15 cellular contexts compared by ENCODE assay signal in the genomic region with DNA sequence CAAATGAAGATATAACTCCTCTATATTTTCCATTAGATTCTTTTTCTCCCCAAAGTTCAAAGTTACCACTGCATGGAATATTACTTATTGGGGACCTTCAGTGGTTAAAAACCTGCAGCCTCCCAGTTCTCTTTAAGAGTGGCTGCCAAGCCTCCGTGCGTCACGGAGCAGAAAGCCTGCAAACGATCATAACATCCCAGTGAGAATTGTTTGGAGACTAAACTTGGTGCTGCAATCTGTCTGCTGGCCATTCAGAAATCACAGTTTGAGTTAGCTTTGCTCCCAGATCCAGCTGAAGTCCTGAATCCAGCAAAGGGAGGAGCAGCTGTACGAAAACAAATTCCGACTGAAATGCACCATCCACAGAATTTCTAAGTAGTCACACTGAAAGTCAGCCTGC.
DNase-seq lines count a peak whose midpoint lies in the region; ATAC-seq, FAIRE-seq and TF ChIP-seq lines count a peak whose summit lies in the region.
"Had no signal": no experiment of that assay in that cellular context is flagged by ENCODE, and none has a peak within 500 bp of the region (broad histone marks: within the 10 kb centered on the region; RNA-seq: fewer than 3 reads in every experiment).

No MANE protein-coding gene starts in this region.

- DNase-seq in HepG2 (ENCODE audit: low spot score) (no peak), heart left ventricle (peak in 4 of 5 donors; percentile 67 to 79 (median 71)), nephron progenitor cell (no peak), aorta (no peak), SKM-1 treated with dmso at 0.1 percent for 144 hours (lab: John Stamatoyannopoulos, UW; ENCODE audit: unreplicated experiment) (no peak), mesenteric fat pad (ENCODE audit: low spot score) (no peak)
- DNase-seq in activated CD4-positive, alpha-beta T cell treated with anti-CD3 and anti-CD28 coated beads for 4 hours = no peak
- DNase-seq: 8988T; CD4-positive, CD25-positive, alpha-beta regulatory T cell; NCI-H1436 treated with DMSO at 0.1 percent for 48 hours; NCI-H446 had no signal

- TF ChIP-seq RAD21 in liver (IDR thresholded peaks at IDR 0.05) = no peak
- TF ChIP-seq RAD21 in HepG2 (CRISPR knock-in tag; IDR thresholded peaks at IDR 0.05) = no peak

- H3K4me1 Mint-ChIP-seq in nephron progenitor cell = peaks cover 61% of the 10 kb centered on the region
- H3K4me1 Mint-ChIP-seq: CD4-positive, CD25-positive, alpha-beta regulatory T cell had no signal

- TF ChIP-seq EP300 in HepG2 (IDR thresholded peaks at IDR 0.05; ENCODE audit: low read depth in 2 of 2, low read length in 2 of 2) (no peak), HepG2 (CRISPR knock-in tag; IDR thresholded peaks at IDR 0.05; ENCODE audit: borderline replicate concordance) (no peak)

- H3K27me3 ChIP-seq in liver (ENCODE audit: control insufficient read depth in 4 of 4, insufficient read depth in 4 of 4, low read length in 3 of 4) (peaks cover 0 to 2% (median 1%) of the 10 kb centered on the region in 4 donors), HepG2 (ENCODE audit: control insufficient read depth in 1 of 2, insufficient read depth in 2 of 2, low read length in 2 of 2) (peaks cover 0 to 4% of the 10 kb centered on the region in 2 experiments; a peak in 2 of 5 replicates), heart left ventricle (peaks cover 0 to 24% (median 6%) of the 10 kb centered on the region in 9 donors), aorta (ENCODE audit: control insufficient read depth in 1 of 2, insufficient read depth in 2 of 2, low read length in 1 of 2) (no peaks in the 10 kb centered on the region)

- in situ Hi-C loops in HepG2 (cut with HindIII; ENCODE audit: extremely low pct_ligation_motif_present, low pct_unique_long_range_greater_than_20kb) = no loop called here

- no peak overlapping the region for H3K4me2 ChIP-seq in HepG2 (ENCODE audit: low read depth, low read length)

- no peak for ATAC-seq in HepG2
- ATAC-seq in heart left ventricle = peak; percentile 75 to 93 (median 92)
- peak; percentile 77 for ATAC-seq in aorta (ENCODE audit: low FRiP score)

- H3K9me3 ChIP-seq in liver (ENCODE audit: control insufficient read depth in 4 of 4, low read length in 3 of 4) (no peaks in the 10 kb centered on the region), HepG2 (ENCODE audit: low read length) (no peaks in the 10 kb centered on the region), heart left ventricle (peaks cover 0 to 9% (median 0%) of the 10 kb centered on the region in 12 donors), aorta (ENCODE audit: control insufficient read depth, low read length) (peaks cover 3% of the 10 kb centered on the region)

- no peaks in the 10 kb centered on the region for H4K20me1 ChIP-seq in HepG2 (ENCODE audit: insufficient read depth, low read length)

- peaks cover 9% of the 10 kb centered on the region for H3K36me3 Mint-ChIP-seq in nephron progenitor cell (ENCODE audit: low read depth)
- H3K36me3 Mint-ChIP-seq: CD4-positive, CD25-positive, alpha-beta regulatory T cell had no signal

- H3K4me3 ChIP-seq in liver (ENCODE audit: low read depth in 1 of 3, low read length in 3 of 3) (no peak overlapping the region), HepG2 (replicated peaks in 1 of 3; ENCODE audit: insufficient read depth in 1 of 3, low read depth in 2 of 3, low read length in 3 of 3) (no peak overlapping the region), heart left ventricle (peak overlapping the region in 7 of 12 donors; percentile 4 to 26 (median 14)), aorta (ENCODE audit: low read length in 2 of 2) (no peak overlapping the region)

- no peak overlapping the region for H3K27ac ChIP-seq in liver (ENCODE audit: low read depth in 1 of 2, low read length in 2 of 2)
- no peak overlapping the region for H3K27ac ChIP-seq in HepG2 (ENCODE audit: extremely low read length, insufficient read depth, low read length)
- peak overlapping the region in 10 of 12 donors; percentile 32 to 77 (median 60) for H3K27ac ChIP-seq in heart left ventricle
- H3K27ac ChIP-seq in aorta (ENCODE audit: low read depth in 1 of 2, low read length in 2 of 2) = no peak overlapping the region
- H3K27ac ChIP-seq: VCaP had no signal

- TF ChIP-seq CTCF in liver (IDR thresholded peaks at IDR 0.05; ENCODE audit: low read depth, low read length, missing input control) = no peak
- no peak for TF ChIP-seq CTCF in HepG2 (CRISPR knock-in tag; IDR thresholded peaks at IDR 0.05)
- no peak for TF ChIP-seq CTCF in heart left ventricle (IDR thresholded peaks at IDR 0.05)
- no peak for TF ChIP-seq CTCF in nephron progenitor cell (IDR thresholded peaks at IDR 0.05)

- H2AFZ ChIP-seq in HepG2 (ENCODE audit: low read length) = no peak overlapping the region

- TF ChIP-seq POLR2A in HepG2 (IDR thresholded peaks at IDR 0.05; ENCODE audit: insufficient read depth in 1 of 2, low read depth in 2 of 2, low read length in 2 of 2) (no peak), heart left ventricle (IDR thresholded peaks at IDR 0.05) (no peak)

- H3K27ac Mint-ChIP-seq in nephron progenitor cell = no peak overlapping the region
- H3K27ac Mint-ChIP-seq: CD4-positive, CD25-positive, alpha-beta regulatory T cell had no signal

- peak overlapping the region; percentile 33 for H3K4me3 Mint-ChIP-seq in nephron progenitor cell
- H3K4me3 Mint-ChIP-seq: CD4-positive, CD25-positive, alpha-beta regulatory T cell had no signal

- H3K9ac ChIP-seq in liver (ENCODE audit: low read depth in 1 of 2, low read length in 2 of 2) (no peak overlapping the region), HepG2 (ENCODE audit: insufficient read depth, low read depth, low read length) (no peak overlapping the region)

- H3K36me3 ChIP-seq in liver (ENCODE audit: control insufficient read depth in 4 of 4, insufficient read depth in 3 of 4, low read depth in 1 of 4, low read length in 3 of 4) (no peaks in the 10 kb centered on the region), HepG2 (replicated peaks in 1 of 2; ENCODE audit: control insufficient read depth in 1 of 2, insufficient read depth in 2 of 2, low read length in 2 of 2) (no peaks in the 10 kb centered on the region), heart left ventricle (no peaks in the 10 kb centered on the region), aorta (ENCODE audit: control insufficient read depth in 1 of 2, insufficient read depth in 2 of 2, low read length in 1 of 2) (no peaks in the 10 kb centered on the region)

- no peaks in the 10 kb centered on the region for H3K79me2 ChIP-seq in HepG2 (ENCODE audit: insufficient read depth, low read length)

- H3K4me1 ChIP-seq in liver (ENCODE audit: control insufficient read depth in 4 of 4, insufficient read depth in 4 of 4, low read length in 3 of 4) (no peaks in the 10 kb centered on the region), HepG2 (ENCODE audit: insufficient read depth, low read length) (no peaks in the 10 kb centered on the region), heart left ventricle (peaks cover 0 to 17% (median 8%) of the 10 kb centered on the region in 12 donors), aorta (ENCODE audit: control insufficient read depth in 1 of 2, insufficient read depth in 2 of 2, low read length in 2 of 2) (no peaks in the 10 kb centered on the region)

- 12% methylated on average over 6 of the region's 6 CpGs for WGBS in liver
- 31% methylated on average over 6 of the region's 6 CpGs for WGBS in HepG2 (ENCODE audit: low lambda C conversion rate)
- 7 to 21% (median 13%) methylated on average over 6 of the region's 6 CpGs for WGBS in heart left ventricle, 4 donors
- 0 to 3% methylated on average over 6 of the region's 6 CpGs for WGBS in aorta, 2 donors

- CTCF ChIA-PET in HepG2 (lab: Yijun Ruan, JAX; ENCODE audit: low intra/inter-chr PET ratio, low total read pairs) = no interaction called here

- intact Hi-C loops in HepG2 (cut with micrococcal nuclease; ENCODE audit: unreplicated experiment) = no loop called here
- intact Hi-C loops in heart left ventricle (cut with DNase I) = no loop called here
- intact Hi-C loops in aorta (cut with DNase I) = no loop called here

- H3K27me3 Mint-ChIP-seq in nephron progenitor cell (ENCODE audit: low read depth, poor library complexity) = peaks cover 14% of the 10 kb centered on the region

- POLR2A ChIA-PET in HepG2 (lab: Yijun Ruan, JAX) = no interaction called here

- no TSS peak for BruUV-seq in HepG2 (replicated peaks; lab: Mats Ljungman, UMichigan)

- FAIRE-seq in HepG2 (lab: Jason Lieb, UNC) = no peak
- FAIRE-seq: bronchial epithelial cell, H54 had no signal

- peaks cover 28% of the 10 kb centered on the region for H3K9me3 Mint-ChIP-seq in nephron progenitor cell

TF ChIP-seq in liver, 16 proteins besides CTCF, POLR2A, EP300 and RAD21 (continues in another document):
- TF ChIP-seq MAX (IDR thresholded peaks at IDR 0.05) = no peak
- peak; percentile 24 for TF ChIP-seq YY1 (IDR thresholded peaks at IDR 0.05)
- TF ChIP-seq FOXA1 (IDR thresholded peaks at IDR 0.05) = no peak
- TF ChIP-seq TAF1 (conservative IDR thresholded peaks at IDR 0.05) = no peak
- no peak for TF ChIP-seq NR2F2 (IDR thresholded peaks at IDR 0.05)

TF ChIP-seq in HepG2, 621 proteins besides CTCF, POLR2A, EP300 and RAD21 (continues in another document):
- no peak for TF ChIP-seq NR3C1 (CRISPR knock-in tag; IDR thresholded peaks at IDR 0.05)
- TF ChIP-seq, protein P1, sequence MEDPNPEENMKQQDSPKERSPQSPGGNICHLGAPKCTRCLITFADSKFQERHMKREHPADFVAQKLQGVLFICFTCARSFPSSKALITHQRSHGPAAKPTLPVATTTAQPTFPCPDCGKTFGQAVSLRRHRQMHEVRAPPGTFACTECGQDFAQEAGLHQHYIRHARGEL (CRISPR knock-in tag; IDR thresholded peaks at IDR 0.05) = no peak
- TF ChIP-seq ZBTB20 (CRISPR knock-in tag; IDR thresholded peaks at IDR 0.05; ENCODE audit: borderline replicate concordance, low read depth) = no peak
- TF ChIP-seq CSRNP1 (CRISPR knock-in tag; IDR thresholded peaks at IDR 0.05) = no peak
- TF ChIP-seq MAFF (IDR thresholded peaks at IDR 0.05; ENCODE audit: low read depth, low read length) = no peak
- no peak for TF ChIP-seq ZC3H13 (CRISPR knock-in tag; IDR thresholded peaks at IDR 0.05)

Comparison
In these comparisons a context has a peak if more than half of its experiments do, and no peak if none do; other contexts are left out.
1. H3K27ac ChIP-seq: peak in heart left ventricle (10 of 12); none in liver (0 of 2), HepG2 (single experiment) and aorta (0 of 2).
2. H3K4me3 ChIP-seq: peak in heart left ventricle (7 of 12); none in liver (0 of 3), HepG2 (0 of 3) and aorta (0 of 2).
3. DNase-seq: peak in heart left ventricle (4 of 5); none in HepG2 (single experiment), nephron progenitor cell (single experiment), aorta (0 of 2), SKM-1 treated with dmso at 0.1 percent for 144 hours (single experiment), activated CD4-positive, alpha-beta T cell treated with anti-CD3 and anti-CD28 coated beads for 4 hours (0 of 2) and mesenteric fat pad (single experiment).